In genomic region chr3:159229161-159229560, GRCh38 we compare ENCODE assay signal across 1 cellular context.
TF ChIP-seq lines count a peak whose summit lies in the region.

No MANE protein-coding gene starts in this region.

TF ChIP-seq in HepG2, 621 proteins besides CTCF, POLR2A, EP300 and RAD21 (continued from another document):
- TF ChIP-seq ZNF800 (CRISPR knock-in tag; IDR thresholded peaks at IDR 0.05) = no peak
- no peak for TF ChIP-seq GZF1 (CRISPR knock-in tag; IDR thresholded peaks at IDR 0.05)
- TF ChIP-seq MAFK (conservative IDR thresholded peaks at IDR 0.05 in 1 of 2, IDR thresholded peaks at IDR 0.05 in 1 of 2; ENCODE audit: low read length in 2 of 2) = no peak
- TF ChIP-seq RFXANK (CRISPR knock-in tag; IDR thresholded peaks at IDR 0.05) = no peak
- TF ChIP-seq, protein P1, sequence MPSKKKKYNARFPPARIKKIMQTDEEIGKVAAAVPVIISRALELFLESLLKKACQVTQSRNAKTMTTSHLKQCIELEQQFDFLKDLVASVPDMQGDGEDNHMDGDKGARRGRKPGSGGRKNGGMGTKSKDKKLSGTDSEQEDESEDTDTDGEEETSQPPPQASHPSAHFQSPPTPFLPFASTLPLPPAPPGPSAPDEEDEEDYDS (CRISPR knock-in tag; IDR thresholded peaks at IDR 0.05) = no peak
- TF ChIP-seq KLF12 (CRISPR knock-in tag; IDR thresholded peaks at IDR 0.05; ENCODE audit: borderline replicate concordance) = no peak
- TF ChIP-seq LBX2 (CRISPR knock-in tag; IDR thresholded peaks at IDR 0.05; ENCODE audit: borderline replicate concordance) = no peak
- TF ChIP-seq, protein P2, sequence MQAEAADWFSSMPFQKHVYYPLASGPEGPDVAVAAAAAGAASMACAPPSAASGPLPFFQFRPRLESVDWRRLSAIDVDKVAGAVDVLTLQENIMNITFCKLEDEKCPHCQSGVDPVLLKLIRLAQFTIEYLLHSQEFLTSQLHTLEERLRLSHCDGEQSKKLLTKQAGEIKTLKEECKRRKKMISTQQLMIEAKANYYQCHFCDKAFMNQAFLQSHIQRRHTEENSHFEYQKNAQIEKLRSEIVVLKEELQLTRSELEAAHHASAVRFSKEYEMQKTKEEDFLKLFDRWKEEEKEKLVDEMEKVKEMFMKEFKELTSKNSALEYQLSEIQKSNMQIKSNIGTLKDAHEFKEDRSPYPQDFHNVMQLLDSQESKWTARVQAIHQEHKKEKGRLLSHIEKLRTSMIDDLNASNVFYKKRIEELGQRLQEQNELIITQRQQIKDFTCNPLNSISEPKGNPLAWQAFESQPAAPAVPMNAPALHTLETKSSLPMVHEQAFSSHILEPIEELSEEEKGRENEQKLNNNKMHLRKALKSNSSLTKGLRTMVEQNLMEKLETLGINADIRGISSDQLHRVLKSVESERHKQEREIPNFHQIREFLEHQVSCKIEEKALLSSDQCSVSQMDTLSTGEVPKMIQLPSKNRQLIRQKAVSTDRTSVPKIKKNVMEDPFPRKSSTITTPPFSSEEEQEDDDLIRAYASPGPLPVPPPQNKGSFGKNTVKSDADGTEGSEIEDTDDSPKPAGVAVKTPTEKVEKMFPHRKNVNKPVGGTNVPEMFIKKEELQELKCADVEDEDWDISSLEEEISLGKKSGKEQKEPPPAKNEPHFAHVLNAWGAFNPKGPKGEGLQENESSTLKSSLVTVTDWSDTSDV (CRISPR knock-in tag; IDR thresholded peaks at IDR 0.05) = no peak
- no peak for TF ChIP-seq ZNF407 (CRISPR knock-in tag; IDR thresholded peaks at IDR 0.05; ENCODE audit: not compliant biosample characterization)
- TF ChIP-seq MZF1 (CRISPR knock-in tag; IDR thresholded peaks at IDR 0.05; ENCODE audit: borderline replicate concordance) = no peak
- TF ChIP-seq, protein P3, sequence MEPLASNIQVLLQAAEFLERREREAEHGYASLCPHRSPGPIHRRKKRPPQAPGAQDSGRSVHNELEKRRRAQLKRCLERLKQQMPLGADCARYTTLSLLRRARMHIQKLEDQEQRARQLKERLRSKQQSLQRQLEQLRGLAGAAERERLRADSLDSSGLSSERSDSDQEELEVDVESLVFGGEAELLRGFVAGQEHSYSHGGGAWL (CRISPR knock-in tag; IDR thresholded peaks at IDR 0.05) = no peak
- no peak for TF ChIP-seq ZKSCAN5 (CRISPR knock-in tag; IDR thresholded peaks at IDR 0.05)
- TF ChIP-seq HNF1A (IDR thresholded peaks at IDR 0.05; ENCODE audit: low read depth) = no peak
- no peak for TF ChIP-seq HNF1A (CRISPR knock-in tag; IDR thresholded peaks at IDR 0.05; ENCODE audit: borderline replicate concordance)
- TF ChIP-seq, protein P4, sequence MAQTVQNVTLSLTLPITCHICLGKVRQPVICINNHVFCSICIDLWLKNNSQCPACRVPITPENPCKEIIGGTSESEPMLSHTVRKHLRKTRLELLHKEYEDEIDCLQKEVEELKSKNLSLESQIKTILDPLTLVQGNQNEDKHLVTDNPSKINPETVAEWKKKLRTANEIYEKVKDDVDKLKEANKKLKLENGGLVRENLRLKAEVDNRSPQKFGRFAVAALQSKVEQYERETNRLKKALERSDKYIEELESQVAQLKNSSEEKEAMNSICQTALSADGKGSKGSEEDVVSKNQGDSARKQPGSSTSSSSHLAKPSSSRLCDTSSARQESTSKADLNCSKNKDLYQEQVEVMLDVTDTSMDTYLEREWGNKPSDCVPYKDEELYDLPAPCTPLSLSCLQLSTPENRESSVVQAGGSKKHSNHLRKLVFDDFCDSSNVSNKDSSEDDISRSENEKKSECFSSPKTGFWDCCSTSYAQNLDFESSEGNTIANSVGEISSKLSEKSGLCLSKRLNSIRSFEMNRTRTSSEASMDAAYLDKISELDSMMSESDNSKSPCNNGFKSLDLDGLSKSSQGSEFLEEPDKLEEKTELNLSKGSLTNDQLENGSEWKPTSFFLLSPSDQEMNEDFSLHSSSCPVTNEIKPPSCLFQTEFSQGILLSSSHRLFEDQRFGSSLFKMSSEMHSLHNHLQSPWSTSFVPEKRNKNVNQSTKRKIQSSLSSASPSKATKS (CRISPR knock-in tag; IDR thresholded peaks at IDR 0.05) = no peak
- TF ChIP-seq AGO1 (IDR thresholded peaks at IDR 0.05; ENCODE audit: low read depth, low read length, poor library complexity, severe bottlenecking) = no peak
- no peak for TF ChIP-seq ZFP36L2 (CRISPR knock-in tag; IDR thresholded peaks at IDR 0.05)
- TF ChIP-seq NCOR1 (IDR thresholded peaks at IDR 0.05; ENCODE audit: borderline replicate concordance, low read length) = no peak
- TF ChIP-seq, protein P5, sequence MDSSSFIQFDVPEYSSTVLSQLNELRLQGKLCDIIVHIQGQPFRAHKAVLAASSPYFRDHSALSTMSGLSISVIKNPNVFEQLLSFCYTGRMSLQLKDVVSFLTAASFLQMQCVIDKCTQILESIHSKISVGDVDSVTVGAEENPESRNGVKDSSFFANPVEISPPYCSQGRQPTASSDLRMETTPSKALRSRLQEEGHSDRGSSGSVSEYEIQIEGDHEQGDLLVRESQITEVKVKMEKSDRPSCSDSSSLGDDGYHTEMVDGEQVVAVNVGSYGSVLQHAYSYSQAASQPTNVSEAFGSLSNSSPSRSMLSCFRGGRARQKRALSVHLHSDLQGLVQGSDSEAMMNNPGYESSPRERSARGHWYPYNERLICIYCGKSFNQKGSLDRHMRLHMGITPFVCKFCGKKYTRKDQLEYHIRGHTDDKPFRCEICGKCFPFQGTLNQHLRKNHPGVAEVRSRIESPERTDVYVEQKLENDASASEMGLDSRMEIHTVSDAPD (CRISPR knock-in tag; IDR thresholded peaks at IDR 0.05) = no peak
- no peak for TF ChIP-seq ZNF574 (CRISPR knock-in tag; IDR thresholded peaks at IDR 0.05)
